20 cellular contexts compared by ENCODE assay signal in the genomic region with DNA sequence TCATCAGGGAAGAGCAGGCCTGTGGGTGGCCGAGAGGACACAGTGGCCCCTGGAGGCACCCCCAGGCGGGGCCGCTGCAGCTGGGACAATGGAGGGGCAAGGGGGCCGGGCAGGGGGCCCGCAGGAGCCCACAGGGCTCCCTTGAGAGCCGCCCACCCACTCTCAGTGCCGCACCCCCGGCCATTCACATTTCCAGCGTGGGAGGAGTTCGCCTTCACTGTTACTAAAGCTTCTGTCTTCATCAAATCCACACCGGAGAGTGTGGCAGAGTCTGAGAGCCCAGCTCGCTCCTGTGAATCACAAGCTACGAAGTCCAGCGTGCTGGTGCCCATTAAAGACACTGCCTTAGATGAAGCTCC. TPM values are rescaled to one million over a fixed set of nuclear protein-coding genes. Genes with fewer than 3 reads are reported as not detected.
A peak's percentile ranks its signal among the peaks of the same experiment; 100 is the strongest.
DNase-seq lines count a peak whose midpoint lies in the region; ATAC-seq, FAIRE-seq and TF ChIP-seq lines count a peak whose summit lies in the region.
"Had no signal": no experiment of that assay in that cellular context is flagged by ENCODE, and none has a peak within 500 bp of the region (broad histone marks: within the 10 kb centered on the region; RNA-seq: fewer than 3 reads in every experiment).

No MANE protein-coding gene starts in this region.

- no peaks in the 10 kb centered on the region for H3K9me1 ChIP-seq in K562 (ENCODE audit: control insufficient read depth, insufficient read depth, low read length)

- peaks cover 9 to 41% of the 10 kb centered on the region in 2 experiments; a peak in 3 of 5 replicates for H3K4me1 ChIP-seq in K562 (replicated peaks in 1 of 2; ENCODE audit: control insufficient read depth in 2 of 2, insufficient read depth in 2 of 2, low read length in 2 of 2)
- H3K4me1 ChIP-seq: BE2C had no signal

- H3K9ac ChIP-seq in K562 (ENCODE audit: insufficient read depth in 1 of 2, low read depth in 2 of 2, low read length in 2 of 2) = peak overlapping the region in 1 of 2 experiments; percentile 17; a peak in 1 of 4 replicates

- POLR2A ChIA-PET in K562 (lab: Yijun Ruan, JAX) = interaction anchor here (0.6 to 2.8 kb wide), 4 partner anchors 9 to 832 kb away, joined by 3 to 15 read pairs (median 5); no protein-coding TSS in a partner anchor

- FAIRE-seq in K562 (lab: Jason Lieb, UNC) = no peak
- FAIRE-seq: A204.1, GM12892, GM18507, H1 had no signal

- TF ChIP-seq EP300 in K562 (IDR thresholded peaks at IDR 0.05; ENCODE audit: low read length) = no peak

- BruUV-seq in K562 (replicated peaks; lab: Mats Ljungman, UMichigan) = no TSS peak

- no peak for TF ChIP-seq POLR2A in K562 (conservative IDR thresholded peaks at IDR 0.05)

- no peak overlapping the region for H3K4me3 ChIP-seq in K562
- no peak overlapping the region for H3K4me3 ChIP-seq in WERI-Rb-1 (ENCODE audit: low read depth, low read length)

- H3K79me2 ChIP-seq in K562 (ENCODE audit: control insufficient read depth, insufficient read depth, low read length) = no peaks in the 10 kb centered on the region

- no peaks in the 10 kb centered on the region for H3K36me3 ChIP-seq in K562 (ENCODE audit: control insufficient read depth, insufficient read depth, low read length)
- no peaks in the 10 kb centered on the region for H3K36me3 ChIP-seq in WERI-Rb-1
- H3K36me3 ChIP-seq: BE2C had no signal

- H2AFZ ChIP-seq in K562 (ENCODE audit: low read depth, low read length) = no peak overlapping the region

- peaks cover 9 to 43% of the 10 kb centered on the region in 2 experiments; a peak in 4 of 5 replicates for H3K27me3 ChIP-seq in K562 (ENCODE audit: control insufficient read depth in 2 of 2, insufficient read depth in 2 of 2, low read length in 2 of 2)
- H3K27me3 ChIP-seq in layer of hippocampus (ENCODE audit: control insufficient read depth, insufficient read depth, low read length) = no peaks in the 10 kb centered on the region
- H3K27me3 ChIP-seq in WERI-Rb-1 (ENCODE audit: insufficient read depth, low read depth, severe bottlenecking) = no peaks in the 10 kb centered on the region
- H3K27me3 ChIP-seq: BE2C had no signal

- ATAC-seq in K562 = no peak
- ATAC-seq in HG02870 (IDR thresholded peaks at IDR 0.05; ENCODE audit: unreplicated experiment) = no peak
- no peak for ATAC-seq in GM18909 (IDR thresholded peaks at IDR 0.05; ENCODE audit: poor library complexity, unreplicated experiment)

- CTCF ChIA-PET in K562 (lab: Yijun Ruan, JAX; ENCODE audit: low intra/inter-chr PET ratio) = no interaction called here

- TF ChIP-seq RAD21 in K562 (CRISPR knock-in tag; conservative IDR thresholded peaks at IDR 0.05 in 1 of 2, IDR thresholded peaks at IDR 0.05 in 1 of 2) = no peak

- no peak for TF ChIP-seq CTCF in K562 (IDR thresholded peaks at IDR 0.05 in 2 of 3, conservative IDR thresholded peaks at IDR 0.05 in 1 of 3; ENCODE audit: insufficient read depth in 2 of 3, low read depth in 1 of 3, low read length in 3 of 3)
- TF ChIP-seq CTCF in WERI-Rb-1 (IDR thresholded peaks at IDR 0.05; ENCODE audit: low read depth, low read length) = no peak

- H3K9me3 ChIP-seq in K562 (replicated peaks; ENCODE audit: control insufficient read depth, insufficient read depth, low read depth, low read length) (no peaks in the 10 kb centered on the region), WERI-Rb-1 (ENCODE audit: severe bottlenecking) (no peaks in the 10 kb centered on the region)
- H3K9me3 ChIP-seq: BE2C had no signal

- 16% methylated on average over 12 of the region's 14 CpGs for WGBS in K562 (ENCODE audit: insufficient coverage, low coverage, missing lambda C conversion rate)

- no peak overlapping the region for H3K4me2 ChIP-seq in K562 (ENCODE audit: insufficient read depth, low read length)

- in situ Hi-C loops in K562 (cut with MboI) = loop anchor here (25.0 kb wide), 1 partner anchor 93 kb away; a partner anchor contains a TSS

- DNase-seq in K562 (ENCODE audit: extremely low read depth in 1 of 4, low spot score in 3 of 4) (no peak), superior temporal gyrus (ENCODE audit: extremely low spot score) (peak; percentile 17), WERI-Rb-1 (no peak)
- DNase-seq: ACHN; BE2C; CD4-positive, alpha-beta memory T cell; DMS153; DMS79; GDM1; H9 had no signal

- H4K20me1 ChIP-seq in K562 (replicated peaks; ENCODE audit: control insufficient read depth, insufficient read depth, low read length) = no peaks in the 10 kb centered on the region

- intact Hi-C loops in K562 (cut with micrococcal nuclease) = loop anchor here (5.0 kb wide), 1 partner anchor 83 kb away; no protein-coding TSS in a partner anchor

- H3K27ac ChIP-seq in K562 (ENCODE audit: extremely low read depth, low read depth, low read length) = no peak overlapping the region
- peak overlapping the region; percentile 46 for H3K27ac ChIP-seq in layer of hippocampus (ENCODE audit: low read depth, low read length)
- no peak overlapping the region for H3K27ac ChIP-seq in WERI-Rb-1

TF ChIP-seq in K562, 482 proteins besides CTCF, POLR2A, EP300 and RAD21:
- TF ChIP-seq EGR1 (conservative IDR thresholded peaks at IDR 0.05) = 0 out of 2 replicates have a peak, but pooled peaks have one; percentile 8
- no peak for TF ChIP-seq SP2 (IDR thresholded peaks at IDR 0.05; ENCODE audit: extremely low read depth, low read depth, low read length, poor library complexity, severe bottlenecking)

RNA-seq across cellular contexts. Expression of a gene that starts 20.9 kb away (rescaled TPM):
- not detected in 2 replicates for total RNA-seq in K562 (2011; cell fraction: chromatin; rRNA removed; ENCODE audit: low replicate concordance)
- total RNA-seq in K562 (2011; cell fraction: nucleolus; rRNA removed) = not detected in 2 replicates
- not detected in 2 replicates for total RNA-seq in K562 (2011; cell fraction: nucleoplasm; rRNA removed)
- total RNA-seq in K562 (2014; rRNA removed) (not detected in 2 replicates), K562 (2014; rRNA removed; fragmentation: Illumina TruSeq; extraction: Trizol) (not detected in 2 replicates), K562 (2015; rRNA removed; fragmentation: Illumina TruSeq; extraction: Trizol) (not detected in 2 replicates), K562 (2021) (not detected in 2 replicates)
- polyA plus RNA-seq in K562 (2011; rRNA removed) (not detected in 2 replicates), K562 (2014; fragmentation: Illumina TruSeq; extraction: Trizol) (not detected in 2 replicates), K562 (2014; fragmentation: Nextera tagmentation; extraction: Ambion mirVana) (not detected), K562 (2014; rRNA removed) (not detected in 2 replicates)
- not detected in 2 replicates for polyA plus RNA-seq in K562 (2011; cell fraction: cytosol; rRNA removed)
- polyA plus RNA-seq in K562 (2011; cell fraction: nucleus; rRNA removed) = not detected in 2 replicates
- not detected in 2 replicates for polyA plus RNA-seq in K562 (2012)
- polyA minus RNA-seq in K562 (2011; rRNA and poly(A)+ RNA removed) = not detected in 2 replicates
- not detected in 2 replicates for polyA minus RNA-seq in K562 (2011; cell fraction: cytosol; rRNA and poly(A)+ RNA removed)
- polyA minus RNA-seq in K562 (2011; cell fraction: nucleus; rRNA and poly(A)+ RNA removed) = not detected in 2 replicates
- total RNA-seq: CD4-positive, alpha-beta memory T cell; Daoy; H1; H9; HT-29 had no signal
- polyA plus RNA-seq: CD14-positive monocyte; CD4-positive, alpha-beta memory T cell had no signal

RNA-seq across cellular contexts. Expression of a gene that starts 21.6 kb away (rescaled TPM):
- total RNA-seq in K562 (2011; cell fraction: chromatin; rRNA removed; ENCODE audit: low replicate concordance) = 0.63 and 1.3 TPM in 2 replicates
- 1.3 TPM in 2 replicates for total RNA-seq in K562 (2011; cell fraction: nucleolus; rRNA removed)
- total RNA-seq in K562 (2011; cell fraction: nucleoplasm; rRNA removed) = 0.84 and 1.1 TPM in 2 replicates
- total RNA-seq in K562 (2014; rRNA removed) = 0.24 TPM in 1 of 2 replicates, not detected in the other
- 0.10 TPM in 1 of 2 replicates, not detected in the other for total RNA-seq in K562 (2014; rRNA removed; fragmentation: Illumina TruSeq; extraction: Trizol)
- 0.11 TPM in 1 of 2 replicates, not detected in the other for total RNA-seq in K562 (2015; rRNA removed; fragmentation: Illumina TruSeq; extraction: Trizol)
- total RNA-seq in K562 (2021) = 0.51 and 0.55 TPM in 2 replicates
- polyA plus RNA-seq in K562 (2011; rRNA removed) = 0.43 and 0.50 TPM in 2 replicates
- 0.46 and 1.1 TPM in 2 replicates for polyA plus RNA-seq in K562 (2011; cell fraction: cytosol; rRNA removed)
- polyA plus RNA-seq in K562 (2011; cell fraction: nucleus; rRNA removed) = 1.6 and 3.2 TPM in 2 replicates
- 0.18 and 0.32 TPM in 2 replicates for polyA plus RNA-seq in K562 (2012)
- 0.29 TPM in 1 of 2 replicates, not detected in the other for polyA plus RNA-seq in K562 (2014; fragmentation: Illumina TruSeq; extraction: Trizol)
- not detected for polyA plus RNA-seq in K562 (2014; fragmentation: Nextera tagmentation; extraction: Ambion mirVana)
- polyA plus RNA-seq in K562 (2014; rRNA removed) = 0.25 and 0.26 TPM in 2 replicates
- polyA minus RNA-seq in K562 (2011; rRNA and poly(A)+ RNA removed) = not detected in 2 replicates
- 1.0 and 1.1 TPM in 2 replicates for polyA minus RNA-seq in K562 (2011; cell fraction: cytosol; rRNA and poly(A)+ RNA removed)
- 0.78 and 1.5 TPM in 2 replicates for polyA minus RNA-seq in K562 (2011; cell fraction: nucleus; rRNA and poly(A)+ RNA removed)
